ENCODE assay signal across 8 cellular contexts in the genomic region with DNA sequence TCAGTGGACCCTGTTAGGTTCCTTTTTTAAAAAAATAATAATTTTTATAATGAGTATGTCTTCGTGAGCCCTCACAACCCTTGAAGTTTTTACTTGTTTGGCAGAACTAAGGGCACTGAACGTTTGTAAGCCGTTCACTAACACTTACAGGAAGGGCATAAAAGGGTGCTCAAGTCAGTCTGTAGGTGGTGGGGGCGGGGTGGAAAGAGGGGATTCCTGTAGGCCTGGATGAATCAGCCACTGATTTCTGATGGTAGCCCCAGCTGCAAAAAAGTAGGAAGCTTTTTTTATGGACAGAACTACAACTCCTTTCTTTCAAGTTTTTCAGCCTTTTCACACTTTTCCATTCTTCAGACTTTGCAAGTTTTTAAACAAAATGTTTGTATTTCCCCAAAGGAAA. TPM values are rescaled to one million over a fixed set of nuclear protein-coding genes. Genes with fewer than 3 reads are reported as not detected.
DNase-seq lines count a peak whose midpoint lies in the region; ATAC-seq, FAIRE-seq and TF ChIP-seq lines count a peak whose summit lies in the region.

No MANE protein-coding gene starts in this region.

- peak overlapping the region; percentile 36 for H3K27ac Mint-ChIP-seq in activated CD8-positive, alpha-beta T cell treated with anti-CD3 and anti-CD28 coated beads, Interleukin-2, amount 10 ng/mL, durations not matched to agents 7 days and 5 days
- H3K27ac Mint-ChIP-seq in progenitor cell of endocrine pancreas, result no peak overlapping the region

- H3K4me1 Mint-ChIP-seq in activated CD8-positive, alpha-beta T cell treated with anti-CD3 and anti-CD28 coated beads, Interleukin-2, amount 10 ng/mL, durations not matched to agents 7 days and 5 days (ENCODE audit: low read depth), result peaks cover 65% of the 10 kb centered on the region
- peaks cover 38% of the 10 kb centered on the region for H3K4me1 Mint-ChIP-seq in progenitor cell of endocrine pancreas (ENCODE audit: low read depth)

- POLR2A ChIA-PET in activated CD8-positive, alpha-beta T cell treated with anti-CD3 and anti-CD28 coated beads, Interleukin-2, amount 10 ng/mL, durations not matched to agents 7 days and 5 days (lab: Charles Lee), result interaction anchor here (0.6 kb wide), 1 partner anchor 26 kb away, joined by 3 read pairs; no protein-coding TSS in a partner anchor

- peak; percentile 52 for ATAC-seq in activated CD8-positive, alpha-beta T cell treated with anti-CD3 and anti-CD28 coated beads, Interleukin-2, amount 10 ng/mL, durations not matched to agents 7 days and 5 days
- no peak for ATAC-seq in HG02884 (IDR thresholded peaks at IDR 0.05; ENCODE audit: unreplicated experiment)

- no peak overlapping the region for H3K4me3 ChIP-seq in fibroblast of mammary gland (ENCODE audit: control insufficient read depth, low read depth, low read length)

- no peak overlapping the region for H3K4me3 Mint-ChIP-seq in activated CD8-positive, alpha-beta T cell treated with anti-CD3 and anti-CD28 coated beads, Interleukin-2, amount 10 ng/mL, durations not matched to agents 7 days and 5 days
- H3K4me3 Mint-ChIP-seq in progenitor cell of endocrine pancreas (ENCODE audit: low read depth), result no peak overlapping the region

- H3K27me3 Mint-ChIP-seq in activated CD8-positive, alpha-beta T cell treated with anti-CD3 and anti-CD28 coated beads, Interleukin-2, amount 10 ng/mL, durations not matched to agents 7 days and 5 days (ENCODE audit: low read depth), result no peaks in the 10 kb centered on the region
- H3K27me3 Mint-ChIP-seq in progenitor cell of endocrine pancreas, result no peaks in the 10 kb centered on the region

- CTCF ChIA-PET in activated CD8-positive, alpha-beta T cell treated with anti-CD3 and anti-CD28 coated beads, Interleukin-2, amount 10 ng/mL, durations not matched to agents 7 days and 5 days (lab: Charles Lee), result interaction anchor here (0.9 to 5.3 kb wide), 5 partner anchors 9 to 36 kb away, joined by 3 to 47 read pairs (median 5); partner anchors contain the start of gene PIK3R1

- TF ChIP-seq CTCF in fibroblast of mammary gland (conservative IDR thresholded peaks at IDR 0.05; ENCODE audit: control insufficient read depth, insufficient read depth, low read depth, low read length) (no peak), progenitor cell of endocrine pancreas (IDR thresholded peaks at IDR 0.05; ENCODE audit: unreplicated experiment) (no peak)

- H3K9me3 Mint-ChIP-seq in activated CD8-positive, alpha-beta T cell treated with anti-CD3 and anti-CD28 coated beads, Interleukin-2, amount 10 ng/mL, durations not matched to agents 7 days and 5 days (ENCODE audit: insufficient read depth), result no peaks in the 10 kb centered on the region
- no peaks in the 10 kb centered on the region for H3K9me3 Mint-ChIP-seq in progenitor cell of endocrine pancreas (ENCODE audit: low read depth)

- H3K36me3 Mint-ChIP-seq in activated CD8-positive, alpha-beta T cell treated with anti-CD3 and anti-CD28 coated beads, Interleukin-2, amount 10 ng/mL, durations not matched to agents 7 days and 5 days (ENCODE audit: low read depth), result peaks cover 9% of the 10 kb centered on the region
- H3K36me3 Mint-ChIP-seq in progenitor cell of endocrine pancreas (ENCODE audit: insufficient read depth), result peaks cover 3% of the 10 kb centered on the region

- no peak for FAIRE-seq in urothelium cell line (lab: Jason Lieb, UNC)

- DNase-seq in EL (peak; percentile 55), fibroblast of mammary gland (ENCODE audit: low read depth) (peak; percentile 60), progenitor cell of endocrine pancreas (ENCODE audit: low spot score, unreplicated experiment) (no peak), SW480 (ENCODE audit: low spot score) (no peak), urothelium cell line (ENCODE audit: low spot score) (no peak)
- DNase-seq in activated CD8-positive, alpha-beta T cell treated with anti-CD3 and anti-CD28 coated beads, Interleukin-2, amount 10 ng/mL, durations not matched to agents 7 days and 5 days, result peak; percentile 48
- DNase-seq in stimulated activated CD4-positive, alpha-beta T cell treated with anti-CD3 and anti-CD28 coated beads, Interleukin-2, amount 100 ng/mL, for 48 hours, result peak; percentile 48 to 50

RNA-seq across cellular contexts. Expression of gene PIK3R1, which starts 35.8 kb away (rescaled TPM):
- total RNA-seq in activated CD8-positive, alpha-beta T cell treated with anti-CD3 and anti-CD28 coated beads, Interleukin-2, amount 10 ng/mL, durations not matched to agents 7 days and 5 days, result 10 to 100 TPM; 61.1 to 65.0 TPM
- total RNA-seq in progenitor cell of endocrine pancreas, result 76.2 and 89.7 TPM in 2 replicates

Comparison
In these comparisons a context has a peak if more than half of its experiments do, and no peak if none do; other contexts are left out.
1. DNase-seq: peak in EL (single experiment), activated CD8-positive, alpha-beta T cell treated with anti-CD3 and anti-CD28 coated beads, Interleukin-2, amount 10 ng/mL, durations not matched to agents 7 days and 5 days (single experiment), fibroblast of mammary gland (single experiment) and stimulated activated CD4-positive, alpha-beta T cell treated with anti-CD3 and anti-CD28 coated beads, Interleukin-2, amount 100 ng/mL, for 48 hours (2 of 2); none in progenitor cell of endocrine pancreas (single experiment), SW480 (single experiment) and urothelium cell line (single experiment).